In genomic region chr11:66674964-66675602, GRCh38 we compare ENCODE assay signal across 1 cellular context.
TF ChIP-seq lines count a peak whose summit lies in the region.

No MANE protein-coding gene starts in this region.

TF ChIP-seq in HepG2, 621 proteins besides CTCF, POLR2A, EP300 and RAD21:
- TF ChIP-seq, protein P1, sequence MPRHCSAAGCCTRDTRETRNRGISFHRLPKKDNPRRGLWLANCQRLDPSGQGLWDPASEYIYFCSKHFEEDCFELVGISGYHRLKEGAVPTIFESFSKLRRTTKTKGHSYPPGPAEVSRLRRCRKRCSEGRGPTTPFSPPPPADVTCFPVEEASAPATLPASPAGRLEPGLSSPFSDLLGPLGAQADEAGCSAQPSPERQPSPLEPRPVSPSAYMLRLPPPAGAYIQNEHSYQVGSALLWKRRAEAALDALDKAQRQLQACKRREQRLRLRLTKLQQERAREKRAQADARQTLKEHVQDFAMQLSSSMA (CRISPR knock-in tag; IDR thresholded peaks at IDR 0.05) = no peak
- TF ChIP-seq HNF4A (CRISPR knock-in tag; IDR thresholded peaks at IDR 0.05) = peak; percentile 68
- peak; percentile 48; the same call in 1 of the 2 replicates for TF ChIP-seq MIXL1 (CRISPR knock-in tag; IDR thresholded peaks at IDR 0.05)
- 0 out of 2 replicates have a peak, but pooled peaks have one; percentile 14 for TF ChIP-seq RARA (CRISPR knock-in tag; IDR thresholded peaks at IDR 0.05)
- no peak for TF ChIP-seq ZNF230 (CRISPR knock-in tag; IDR thresholded peaks at IDR 0.05)
- no peak for TF ChIP-seq NR2F6 (IDR thresholded peaks at IDR 0.05)
- TF ChIP-seq NR2F6 (CRISPR knock-in tag; IDR thresholded peaks at IDR 0.05) = 0 out of 2 replicates have a peak, but pooled peaks have one; percentile 41
- TF ChIP-seq ZIK1 (CRISPR knock-in tag; IDR thresholded peaks at IDR 0.05; ENCODE audit: borderline replicate concordance, low read depth) = no peak
- peak; percentile 43; the same call in 1 of the 2 replicates for TF ChIP-seq HDAC2 (CRISPR knock-in tag; IDR thresholded peaks at IDR 0.05)
- TF ChIP-seq, protein P2, sequence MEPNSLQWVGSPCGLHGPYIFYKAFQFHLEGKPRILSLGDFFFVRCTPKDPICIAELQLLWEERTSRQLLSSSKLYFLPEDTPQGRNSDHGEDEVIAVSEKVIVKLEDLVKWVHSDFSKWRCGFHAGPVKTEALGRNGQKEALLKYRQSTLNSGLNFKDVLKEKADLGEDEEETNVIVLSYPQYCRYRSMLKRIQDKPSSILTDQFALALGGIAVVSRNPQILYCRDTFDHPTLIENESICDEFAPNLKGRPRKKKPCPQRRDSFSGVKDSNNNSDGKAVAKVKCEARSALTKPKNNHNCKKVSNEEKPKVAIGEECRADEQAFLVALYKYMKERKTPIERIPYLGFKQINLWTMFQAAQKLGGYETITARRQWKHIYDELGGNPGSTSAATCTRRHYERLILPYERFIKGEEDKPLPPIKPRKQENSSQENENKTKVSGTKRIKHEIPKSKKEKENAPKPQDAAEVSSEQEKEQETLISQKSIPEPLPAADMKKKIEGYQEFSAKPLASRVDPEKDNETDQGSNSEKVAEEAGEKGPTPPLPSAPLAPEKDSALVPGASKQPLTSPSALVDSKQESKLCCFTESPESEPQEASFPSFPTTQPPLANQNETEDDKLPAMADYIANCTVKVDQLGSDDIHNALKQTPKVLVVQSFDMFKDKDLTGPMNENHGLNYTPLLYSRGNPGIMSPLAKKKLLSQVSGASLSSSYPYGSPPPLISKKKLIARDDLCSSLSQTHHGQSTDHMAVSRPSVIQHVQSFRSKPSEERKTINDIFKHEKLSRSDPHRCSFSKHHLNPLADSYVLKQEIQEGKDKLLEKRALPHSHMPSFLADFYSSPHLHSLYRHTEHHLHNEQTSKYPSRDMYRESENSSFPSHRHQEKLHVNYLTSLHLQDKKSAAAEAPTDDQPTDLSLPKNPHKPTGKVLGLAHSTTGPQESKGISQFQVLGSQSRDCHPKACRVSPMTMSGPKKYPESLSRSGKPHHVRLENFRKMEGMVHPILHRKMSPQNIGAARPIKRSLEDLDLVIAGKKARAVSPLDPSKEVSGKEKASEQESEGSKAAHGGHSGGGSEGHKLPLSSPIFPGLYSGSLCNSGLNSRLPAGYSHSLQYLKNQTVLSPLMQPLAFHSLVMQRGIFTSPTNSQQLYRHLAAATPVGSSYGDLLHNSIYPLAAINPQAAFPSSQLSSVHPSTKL (CRISPR knock-in tag; IDR thresholded peaks at IDR 0.05) = 0 out of 2 replicates have a peak, but pooled peaks have one; percentile 21
